27 cellular contexts compared by ENCODE assay signal in the genomic region with DNA sequence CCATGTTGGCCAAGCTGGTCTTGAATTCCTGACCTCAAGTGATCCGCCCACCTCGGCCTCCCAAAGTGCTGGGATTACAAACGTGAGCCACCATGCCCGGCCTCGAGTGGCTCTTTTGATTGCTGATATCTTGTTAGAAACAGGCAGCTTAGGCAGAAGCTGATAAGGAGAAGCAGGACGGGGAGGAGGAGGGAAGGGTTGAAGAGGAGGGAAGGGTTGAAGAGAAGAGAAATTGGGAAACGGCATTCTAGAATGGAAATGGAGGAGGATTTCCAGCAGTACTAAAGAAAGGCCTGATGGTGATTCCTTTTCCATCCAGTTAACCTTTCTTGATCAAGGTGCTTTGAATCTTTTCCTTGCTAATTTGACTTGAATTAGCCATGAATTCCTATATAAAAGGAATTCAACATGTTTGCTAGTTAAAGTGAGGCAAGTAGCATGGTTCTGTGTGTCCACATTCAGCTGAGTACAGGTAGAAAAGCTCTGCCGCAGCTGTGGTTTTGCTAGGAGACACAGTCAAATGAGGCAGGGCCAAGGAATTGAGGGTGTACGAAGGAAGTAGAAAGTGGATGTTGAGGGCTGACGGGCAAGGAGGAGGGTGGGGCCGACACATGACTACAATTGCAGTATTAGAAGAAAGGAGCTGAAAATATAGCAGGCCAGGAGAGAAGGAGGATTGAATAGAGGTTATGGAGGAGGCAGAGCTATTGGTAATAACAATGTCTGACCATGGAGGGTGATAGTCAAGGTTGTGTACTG. TPM values are rescaled to one million over a fixed set of nuclear protein-coding genes. Genes with fewer than 3 reads are reported as not detected.
DNase-seq lines count a peak whose midpoint lies in the region; ATAC-seq and TF ChIP-seq lines count a peak whose summit lies in the region.
"Had no signal": no experiment of that assay in that cellular context is flagged by ENCODE, and none has a peak within 500 bp of the region (broad histone marks: within the 10 kb centered on the region; RNA-seq: fewer than 3 reads in every experiment).

No MANE protein-coding gene starts in this region.

- intact Hi-C loops in Right ventricle myocardium superior (cut with DNase I) (no loop called here), cardiac septum (cut with DNase I) (no loop called here), testis (cut with DNase I; ENCODE audit: low total_unique reads) (no loop called here)

- no peaks in the 10 kb centered on the region for H3K36me3 ChIP-seq in testis (ENCODE audit: low read depth, missing control alignments)
- H3K36me3 ChIP-seq: gastroesophageal sphincter, HAP-1, SJSA1 had no signal

- CTCF ChIA-PET in GM10248 (lab: Yijun Ruan, JAX) = interaction anchor here (1.3 to 1.4 kb wide), 4 partner anchors 8 to 36 kb away, joined by 3 to 5 read pairs (median 3); no protein-coding TSS in a partner anchor

- TF ChIP-seq CTCF in testis (IDR thresholded peaks at IDR 0.05) (no peak), GM10248 (IDR thresholded peaks at IDR 0.05; ENCODE audit: control extremely low read depth, extremely low read depth, low read depth, missing control alignments) (no peak)

- TF ChIP-seq POLR2A in erythroblast (IDR thresholded peaks at IDR 0.05; ENCODE audit: low read length) (no peak), testis (IDR thresholded peaks at IDR 0.05) (no peak)

- H3K4me1 ChIP-seq in testis = peaks cover 14% of the 10 kb centered on the region
- H3K4me1 ChIP-seq: A549 had no signal

- WGBS in testis, 2 donors = 55 to 70% methylated on average over 11 of the region's 11 CpGs

- no peaks in the 10 kb centered on the region for H3K27me3 ChIP-seq in testis
- H3K27me3 ChIP-seq: gastroesophageal sphincter, SJSA1 had no signal

- POLR2A ChIA-PET in GM10248 (lab: Yijun Ruan, JAX) = no interaction called here

- DNase-seq in Right ventricle myocardium superior = no peak
- no peak for DNase-seq in cardiac septum (ENCODE audit: low spot score)
- DNase-seq in OCI-M1 (lab: John Stamatoyannopoulos, UW) = peak; percentile 92
- peak; percentile 94 to 97 for DNase-seq in erythroblast (lab: John Stamatoyannopoulos, UW)
- DNase-seq in testis = peak; percentile 20
- no peak for DNase-seq in GM10248 (ENCODE audit: extremely low spot score)
- DNase-seq in stimulated activated CD4-positive, alpha-beta T cell treated with anti-CD3 and anti-CD28 coated beads, Interleukin-2, amount 100 ng/mL, for 48 hours = no peak
- DNase-seq: activated CD4-positive, alpha-beta T cell treated with anti-CD3 and anti-CD28 coated beads for 36 hours; activated CD8-positive, alpha-beta memory T cell treated with anti-CD3 and anti-CD28 coated beads for 24 hours; activated gamma-delta T cell; activated naive CD8-positive, alpha-beta T cell treated with anti-CD3 and anti-CD28 coated beads, Interleukin-2, amount 50 U/mL, for 24 hours; AML-193; central memory CD4-positive, alpha-beta T cell; DMS53; hippocampal formation; NCI-H1436; NCI-H748 treated with DMSO at 0.1 percent for 48 hours; stimulated activated CD4-positive, alpha-beta T cell treated with anti-CD3 and anti-CD28 coated beads, Interleukin-1b, Interleukin-23, amount 100 ng/mL, for 48 hours; T-helper 1 cell; trophoblast cell had no signal

- ATAC-seq in Right ventricle myocardium superior (ENCODE audit: poor library complexity) = peak; percentile 38
- no peak for ATAC-seq in GM19395 (IDR thresholded peaks at IDR 0.05; ENCODE audit: unreplicated experiment)
- ATAC-seq: A549; activated CD4-positive, alpha-beta T cell treated with anti-CD3 and anti-CD28 coated beads for 36 hours; activated naive CD8-positive, alpha-beta T cell treated with anti-CD3 and anti-CD28 coated beads, Interleukin-2, amount 50 U/mL, for 24 hours; gastroesophageal sphincter; natural killer cell treated with Interleukin-12 subunit alpha and Interleukin-12 subunit beta and Interleukin-15 and Interleukin-18, amount 100 ng/mL, for 72 hours had no signal

- H3K4me3 ChIP-seq in testis = no peak overlapping the region
- H3K4me3 ChIP-seq: A549, gastroesophageal sphincter, HAP-1, SJSA1, skin epidermis had no signal

- no peak overlapping the region for H3K27ac ChIP-seq in testis
- H3K27ac ChIP-seq: A549, gastroesophageal sphincter, SJSA1, skin epidermis had no signal

- no peaks in the 10 kb centered on the region for H3K9me3 ChIP-seq in testis
- H3K9me3 ChIP-seq: A549, gastroesophageal sphincter, HAP-1, SJSA1 had no signal

RNA-seq across cellular contexts. Expression of gene ATP1B3, which starts 27.2 kb away (rescaled TPM):
- total RNA-seq in Right ventricle myocardium superior (32.9 TPM), cardiac septum (60.3 TPM), testis (10 to 100 TPM; 47.1 to 79.5 TPM)
- 147 TPM for polyA plus RNA-seq in testis (ENCODE audit: insufficient read depth, low read depth, low replicate concordance)

Comparison
In these comparisons a context has a peak if more than half of its experiments do, and no peak if none do; other contexts are left out.
1. DNase-seq: peak in OCI-M1 (single experiment), erythroblast (2 of 2) and testis (single experiment); none in Right ventricle myocardium superior (single experiment), cardiac septum (single experiment), GM10248 (single experiment) and stimulated activated CD4-positive, alpha-beta T cell treated with anti-CD3 and anti-CD28 coated beads, Interleukin-2, amount 100 ng/mL, for 48 hours (0 of 2).